Comparison of ENCODE assay signal across 1 cellular context in the genomic region with DNA sequence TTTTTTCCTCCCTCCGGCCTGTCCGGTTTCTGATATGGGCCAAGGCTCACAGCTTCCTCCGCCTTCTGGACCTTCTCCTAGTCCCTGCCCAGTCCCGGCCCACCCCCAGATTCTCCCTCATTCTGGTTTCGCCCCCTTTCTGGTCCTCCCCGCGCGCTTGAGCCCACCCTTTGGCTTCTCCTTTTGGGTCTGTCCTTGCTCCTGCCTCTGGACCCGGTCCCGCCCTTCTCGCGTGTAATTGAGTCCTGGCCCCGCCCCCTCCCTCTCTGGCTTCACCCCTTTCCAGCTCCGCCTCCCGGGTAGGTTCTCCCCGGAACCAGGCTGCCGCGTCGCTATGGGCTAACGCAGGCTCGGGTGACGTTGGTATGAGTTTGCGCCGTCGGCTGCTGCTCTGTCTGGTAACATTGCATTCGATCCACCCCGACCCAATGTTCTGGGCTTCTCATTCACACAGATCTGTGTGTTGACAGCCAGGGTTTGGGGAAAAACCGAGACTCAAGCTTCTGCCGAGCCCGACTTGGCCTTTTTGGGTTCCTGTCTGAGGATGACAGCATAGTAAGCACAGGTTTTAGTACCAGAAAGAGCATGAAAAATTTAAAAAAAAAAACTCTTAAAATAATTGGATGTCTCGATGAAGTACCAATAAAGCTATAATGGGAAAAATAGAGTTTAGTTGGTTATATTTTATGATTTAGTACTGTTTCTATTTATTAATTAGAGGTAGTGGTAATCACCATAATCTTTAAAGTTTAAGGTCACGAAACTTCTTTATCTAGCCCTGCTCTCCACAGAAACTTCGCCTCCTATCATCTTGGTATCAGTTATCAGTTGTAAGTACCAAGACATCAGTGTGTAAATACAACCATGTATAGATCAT.
TF ChIP-seq lines count a peak whose summit lies in the region.

No MANE protein-coding gene starts in this region.

TF ChIP-seq in K562, 482 proteins besides CTCF, POLR2A, EP300 and RAD21 (continues in another document):
- TF ChIP-seq, protein P1, sequence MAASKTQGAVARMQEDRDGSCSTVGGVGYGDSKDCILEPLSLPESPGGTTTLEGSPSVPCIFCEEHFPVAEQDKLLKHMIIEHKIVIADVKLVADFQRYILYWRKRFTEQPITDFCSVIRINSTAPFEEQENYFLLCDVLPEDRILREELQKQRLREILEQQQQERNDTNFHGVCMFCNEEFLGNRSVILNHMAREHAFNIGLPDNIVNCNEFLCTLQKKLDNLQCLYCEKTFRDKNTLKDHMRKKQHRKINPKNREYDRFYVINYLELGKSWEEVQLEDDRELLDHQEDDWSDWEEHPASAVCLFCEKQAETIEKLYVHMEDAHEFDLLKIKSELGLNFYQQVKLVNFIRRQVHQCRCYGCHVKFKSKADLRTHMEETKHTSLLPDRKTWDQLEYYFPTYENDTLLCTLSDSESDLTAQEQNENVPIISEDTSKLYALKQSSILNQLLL (CRISPR knock-in tag; IDR thresholded peaks at IDR 0.05; ENCODE audit: borderline replicate concordance), result no peak
- TF ChIP-seq MLX (CRISPR knock-in tag; conservative IDR thresholded peaks at IDR 0.05) (no peak), PML (IDR thresholded peaks at IDR 0.05; ENCODE audit: low read length) (peak; percentile 73; the same call in 1 of the 2 replicates), HMGXB4 (CRISPR knock-in tag; IDR thresholded peaks at IDR 0.05) (no peak), DPF2 (IDR thresholded peaks at IDR 0.05) (peak; percentile 68; the same call in 1 of the 2 replicates), TBP (optimal IDR thresholded peaks at IDR 0.05; ENCODE audit: low read depth, low read length) (peak; percentile 85), SMARCC2 (IDR thresholded peaks at IDR 0.05; ENCODE audit: low read depth) (0 out of 2 replicates have a peak, but pooled peaks have one; percentile 36), POLR2G (IDR thresholded peaks at IDR 0.05; ENCODE audit: low read depth, low read length) (peak; percentile 90), ZNF24 (IDR thresholded peaks at IDR 0.05) (0 out of 2 replicates have a peak, but pooled peaks have one; percentile 23), JUN (IDR thresholded peaks at IDR 0.05; ENCODE audit: borderline replicate concordance, low read depth, low read length) (no peak), JUN (CRISPR knock-in tag; IDR thresholded peaks at IDR 0.05; ENCODE audit: borderline replicate concordance) (no peak), FUS (optimal IDR thresholded peaks at IDR 0.05; ENCODE audit: low read depth, low read length) (no peak), RBM25 (IDR thresholded peaks at IDR 0.05; ENCODE audit: low read depth, low read length, severe bottlenecking) (no peak), PHF8 (IDR thresholded peaks at IDR 0.05; ENCODE audit: borderline replicate concordance, low read length) (peak; percentile 52; the same call in 1 of the 2 replicates), GTF2A2 (tag; IDR thresholded peaks at IDR 0.05) (0 out of 2 replicates have a peak, but pooled peaks have one; percentile 26), TCF3 (CRISPR knock-in tag; IDR thresholded peaks at IDR 0.05) (no peak), POLR2AphosphoS5 (IDR thresholded peaks at IDR 0.05; ENCODE audit: control insufficient read depth, insufficient read depth, low read depth, low read length) (peak; percentile 69), ESRRA (IDR thresholded peaks at IDR 0.05; ENCODE audit: borderline replicate concordance, low read depth) (no peak; the same call in 1 of the 2 replicates), ZBTB40 (IDR thresholded peaks at IDR 0.05) (peak; percentile 60), ZBTB40 (CRISPR knock-in tag; IDR thresholded peaks at IDR 0.05) (no peak), ARID4B (CRISPR knock-in tag; IDR thresholded peaks at IDR 0.05) (peak; percentile 18; the same call in 1 of the 2 replicates), GABPB1 (CRISPR knock-in tag; IDR thresholded peaks at IDR 0.05) (0 out of 2 replicates have a peak, but pooled peaks have one; percentile 61), MAZ (CRISPR knock-in tag; conservative IDR thresholded peaks at IDR 0.05 in 1 of 2, IDR thresholded peaks at IDR 0.05 in 1 of 2) (peak in 1 of 2 experiments; percentile 46; a peak in 2 of 4 replicates), ARID1B (IDR thresholded peaks at IDR 0.05) (peak; percentile 31), PKNOX1 (IDR thresholded peaks at IDR 0.05) (no peak; the same call in 1 of the 2 replicates)
- TF ChIP-seq, protein P2, sequence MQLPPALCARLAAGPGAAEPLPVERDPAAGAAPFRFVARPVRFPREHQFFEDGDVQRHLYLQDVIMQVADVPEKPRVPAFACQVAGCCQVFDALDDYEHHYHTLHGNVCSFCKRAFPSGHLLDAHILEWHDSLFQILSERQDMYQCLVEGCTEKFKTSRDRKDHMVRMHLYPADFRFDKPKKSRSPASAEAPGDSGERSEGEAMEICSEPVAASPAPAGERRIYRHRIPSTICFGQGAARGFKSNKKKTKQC (CRISPR knock-in tag; IDR thresholded peaks at IDR 0.05), result no peak
- TF ChIP-seq, protein P3, sequence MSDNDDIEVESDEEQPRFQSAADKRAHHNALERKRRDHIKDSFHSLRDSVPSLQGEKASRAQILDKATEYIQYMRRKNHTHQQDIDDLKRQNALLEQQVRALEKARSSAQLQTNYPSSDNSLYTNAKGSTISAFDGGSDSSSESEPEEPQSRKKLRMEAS (CRISPR knock-in tag; IDR thresholded peaks at IDR 0.05), result no peak
- TF ChIP-seq, protein P4, sequence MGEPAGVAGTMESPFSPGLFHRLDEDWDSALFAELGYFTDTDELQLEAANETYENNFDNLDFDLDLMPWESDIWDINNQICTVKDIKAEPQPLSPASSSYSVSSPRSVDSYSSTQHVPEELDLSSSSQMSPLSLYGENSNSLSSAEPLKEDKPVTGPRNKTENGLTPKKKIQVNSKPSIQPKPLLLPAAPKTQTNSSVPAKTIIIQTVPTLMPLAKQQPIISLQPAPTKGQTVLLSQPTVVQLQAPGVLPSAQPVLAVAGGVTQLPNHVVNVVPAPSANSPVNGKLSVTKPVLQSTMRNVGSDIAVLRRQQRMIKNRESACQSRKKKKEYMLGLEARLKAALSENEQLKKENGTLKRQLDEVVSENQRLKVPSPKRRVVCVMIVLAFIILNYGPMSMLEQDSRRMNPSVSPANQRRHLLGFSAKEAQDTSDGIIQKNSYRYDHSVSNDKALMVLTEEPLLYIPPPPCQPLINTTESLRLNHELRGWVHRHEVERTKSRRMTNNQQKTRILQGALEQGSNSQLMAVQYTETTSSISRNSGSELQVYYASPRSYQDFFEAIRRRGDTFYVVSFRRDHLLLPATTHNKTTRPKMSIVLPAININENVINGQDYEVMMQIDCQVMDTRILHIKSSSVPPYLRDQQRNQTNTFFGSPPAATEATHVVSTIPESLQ (CRISPR knock-in tag; IDR thresholded peaks at IDR 0.05), result no peak
